ENCODE assay signal across 33 cellular contexts in the genomic region with DNA sequence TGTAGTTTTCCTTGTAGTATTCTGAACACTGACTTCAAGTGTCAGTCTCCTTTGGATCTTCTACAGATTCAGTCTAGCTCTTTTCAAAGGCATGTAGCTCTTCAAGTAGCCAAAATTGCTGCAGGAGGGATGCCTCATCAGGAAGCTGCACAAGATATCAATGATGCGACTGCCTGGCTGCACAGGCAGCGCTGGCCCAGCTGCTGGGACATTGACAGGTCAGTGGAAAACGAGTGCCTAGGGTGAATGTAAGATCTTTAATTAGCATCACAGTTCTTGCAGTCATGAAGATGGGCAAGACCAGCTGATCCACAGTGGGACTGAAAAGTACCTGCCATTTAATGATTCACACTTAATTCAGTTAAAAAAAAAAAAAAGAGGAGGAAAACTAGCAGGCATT.
"Had no signal": no experiment of that assay in that cellular context is flagged by ENCODE, and none has a peak within 500 bp of the region (broad histone marks: within the 10 kb centered on the region; RNA-seq: fewer than 3 reads in every experiment).

No MANE protein-coding gene starts in this region.

- H3K9me3 Mint-ChIP-seq: activated naive CD8-positive, alpha-beta T cell treated with anti-CD3 and anti-CD28 coated beads, Interleukin-2, amount 10 ng/mL, durations not matched to agents 7 days and 5 days; activated T-helper 2 cell treated with anti-CD3 and anti-CD28 coated beads, Interferon-gamma antibody, Interleukin-2, Interleukin-4, amounts not matched to agents 10 μg/mL and 5 μg/mL and 100 μg/mL, durations not matched to agents 14 hours and 24 hours and 36 hours; IgD-negative memory B cell; T-helper 1 cell treated with Interleukin-12 subunit alpha and Interleukin-12 subunit beta and Interleukin-4 antibody, amounts not matched to agents 30 μg/mL and 1 μg/mL, for 36 hours; T-helper 2 cell treated with Interferon-gamma antibody and Interleukin-4, amounts not matched to agents 5 μg/mL and 100 μg/mL, for 36 hours had no signal

- H3K4me2 ChIP-seq: PC-9 had no signal

- H3K9me3 ChIP-seq: ascending aorta, MG63 had no signal

- H3K27me3 ChIP-seq: ascending aorta, cardiac muscle cell had no signal

- H3K27ac ChIP-seq: ascending aorta, cardiac muscle cell, PC-9, RWPE1, SK-N-MC had no signal

- ATAC-seq: activated CD4-positive, alpha-beta T cell treated with anti-CD3 and anti-CD28 coated beads for 36 hours; activated CD4-positive, CD25-positive, alpha-beta regulatory T cell treated with anti-CD3 and anti-CD28 coated beads, Interleukin-2, amount 50 U/mL, for 24 hours; activated CD8-positive, alpha-beta T cell treated with anti-CD3 and anti-CD28 coated beads, Interleukin-2, amount 10 ng/mL, durations not matched to agents 7 days and 5 days had no signal

- H3K36me3 Mint-ChIP-seq: activated naive CD8-positive, alpha-beta T cell treated with anti-CD3 and anti-CD28 coated beads, Interleukin-2, amount 10 ng/mL, durations not matched to agents 7 days and 5 days had no signal

- DNase-seq: activated CD4-positive, alpha-beta T cell treated with anti-CD3 and anti-CD28 coated beads for 36 hours; activated CD4-positive, alpha-beta T cell treated with anti-CD3 and anti-CD28 coated beads, Interleukin-2, amount 10 ng/mL, durations not matched to agents 7 days and 5 days; activated CD4-positive, alpha-beta T cell treated with anti-CD3 and anti-CD28 coated beads, Interleukin-2, amount 50 U/mL, for 48 hours; activated CD8-positive, alpha-beta T cell treated with anti-CD3 and anti-CD28 coated beads, Interleukin-2, amount 10 ng/mL, durations not matched to agents 7 days and 5 days; activated gamma-delta T cell; activated naive CD4-positive, alpha-beta T cell treated with Interleukin-2 at 50 U/mL for 16 hours; activated naive CD8-positive, alpha-beta T cell treated with anti-CD3 and anti-CD28 coated beads, Interleukin-2, amount 10 ng/mL, durations not matched to agents 7 days and 5 days; activated T-cell treated with anti-CD3 and anti-CD28 coated beads, Interleukin-2, amount 50 U/mL, for 24 hours; amygdala; Karpas-422; KBM-7; MG63; NCI-H1092; NCI-H1436 treated with DMSO at 0.1 percent for 48 hours; NCI-H1694 treated with DMSO at 0.1 percent for 48 hours; NCI-H2029 treated with DMSO at 0.1 percent for 48 hours; NCI-H2107; NCI-H2171; NCI-H510A; NCI-H526; NCI-H748 treated with DMSO at 0.1 percent for 48 hours; PC-9; Right ventricle myocardium superior had no signal

- H3K27ac Mint-ChIP-seq: activated CD4-positive, alpha-beta T cell treated with anti-CD3 and anti-CD28 coated beads for 36 hours; activated CD4-positive, alpha-beta T cell treated with anti-CD3 and anti-CD28 coated beads, Interleukin-2, amount 10 ng/mL, durations not matched to agents 7 days and 5 days; activated CD8-positive, alpha-beta T cell treated with anti-CD3 and anti-CD28 coated beads, Interleukin-2, amount 10 ng/mL, durations not matched to agents 7 days and 5 days; activated naive CD4-positive, alpha-beta T cell treated with anti-CD3 and anti-CD28 coated beads, Interleukin-2, amount 50 U/mL, for 24 hours; activated naive CD8-positive, alpha-beta T cell treated with anti-CD3 and anti-CD28 coated beads, Interleukin-2, amount 10 ng/mL, durations not matched to agents 7 days and 5 days; activated T-cell treated with anti-CD3 and anti-CD28 coated beads, Interleukin-2, amount 50 U/mL, for 24 hours; activated T-helper 2 cell treated with anti-CD3 and anti-CD28 coated beads, Interferon-gamma antibody, Interleukin-2, Interleukin-4, amounts not matched to agents 10 μg/mL and 5 μg/mL and 100 μg/mL, durations not matched to agents 14 hours and 24 hours and 36 hours; IgD-negative memory B cell; T-helper 1 cell treated with Interleukin-12 subunit alpha and Interleukin-12 subunit beta and Interleukin-4 antibody, amounts not matched to agents 30 μg/mL and 1 μg/mL, for 36 hours; T-helper 2 cell treated with Interferon-gamma antibody and Interleukin-4, amounts not matched to agents 5 μg/mL and 100 μg/mL, for 36 hours had no signal

- H3K36me3 ChIP-seq: ascending aorta, cardiac muscle cell, MG63 had no signal

- H3K4me3 Mint-ChIP-seq: activated CD4-positive, alpha-beta T cell treated with anti-CD3 and anti-CD28 coated beads for 36 hours; activated CD4-positive, alpha-beta T cell treated with anti-CD3 and anti-CD28 coated beads, Interleukin-2, amount 10 ng/mL, durations not matched to agents 7 days and 5 days; activated CD8-positive, alpha-beta T cell treated with anti-CD3 and anti-CD28 coated beads, Interleukin-2, amount 10 ng/mL, durations not matched to agents 7 days and 5 days; activated naive CD4-positive, alpha-beta T cell treated with anti-CD3 and anti-CD28 coated beads, Interleukin-2, amount 50 U/mL, for 24 hours; activated naive CD8-positive, alpha-beta T cell treated with anti-CD3 and anti-CD28 coated beads, Interleukin-2, amount 10 ng/mL, durations not matched to agents 7 days and 5 days; activated T-cell treated with anti-CD3 and anti-CD28 coated beads, Interleukin-2, amount 50 U/mL, for 24 hours; IgD-negative memory B cell; T-helper 1 cell treated with Interleukin-12 subunit alpha and Interleukin-12 subunit beta and Interleukin-4 antibody, amounts not matched to agents 30 μg/mL and 1 μg/mL, for 36 hours; T-helper 2 cell treated with Interferon-gamma antibody and Interleukin-4, amounts not matched to agents 5 μg/mL and 100 μg/mL, for 36 hours had no signal

- H3K4me1 ChIP-seq: ascending aorta had no signal

- H2AFZ ChIP-seq: PC-9 had no signal

- H3K27me3 Mint-ChIP-seq: activated CD4-positive, alpha-beta T cell treated with anti-CD3 and anti-CD28 coated beads for 36 hours; activated CD4-positive, alpha-beta T cell treated with anti-CD3 and anti-CD28 coated beads, Interleukin-2, amount 10 ng/mL, durations not matched to agents 7 days and 5 days; activated naive CD4-positive, alpha-beta T cell treated with anti-CD3 and anti-CD28 coated beads, Interleukin-2, amount 50 U/mL, for 24 hours; activated T-cell treated with anti-CD3 and anti-CD28 coated beads, Interleukin-2, amount 50 U/mL, for 24 hours; IgD-negative memory B cell had no signal

- H3K4me1 Mint-ChIP-seq: activated CD4-positive, alpha-beta T cell treated with anti-CD3 and anti-CD28 coated beads, Interleukin-2, amount 10 ng/mL, durations not matched to agents 7 days and 5 days; activated naive CD8-positive, alpha-beta T cell treated with anti-CD3 and anti-CD28 coated beads, Interleukin-2, amount 10 ng/mL, durations not matched to agents 7 days and 5 days had no signal

- H3K4me3 ChIP-seq: ascending aorta, cardiac muscle cell, MG63, PC-9, SK-N-MC had no signal
